9 cellular contexts compared by ENCODE assay signal in the genomic region with DNA sequence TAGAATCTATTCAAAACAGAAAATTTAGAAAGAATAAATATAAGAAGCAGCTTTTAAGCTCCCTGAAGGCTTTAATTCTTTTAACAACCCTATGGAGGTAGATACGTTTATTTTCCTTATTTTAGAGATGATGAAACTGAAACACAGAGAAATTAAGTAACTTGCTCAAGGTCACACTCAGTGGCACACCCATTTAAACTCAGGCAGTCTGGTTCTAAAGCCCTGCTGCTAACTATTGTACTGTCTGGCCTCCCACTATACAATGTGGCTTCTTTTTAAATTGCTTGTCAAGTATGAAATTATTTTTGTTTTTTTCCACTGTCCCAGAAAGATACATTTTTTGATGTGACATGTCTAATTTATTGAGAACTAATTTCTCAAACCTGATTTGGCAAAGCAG. TPM values are rescaled to one million over a fixed set of nuclear protein-coding genes. Genes with fewer than 3 reads are reported as not detected.
A peak's percentile ranks its signal among the peaks of the same experiment; 100 is the strongest.
DNase-seq lines count a peak whose midpoint lies in the region; ATAC-seq and TF ChIP-seq lines count a peak whose summit lies in the region.
"Had no signal": no experiment of that assay in that cellular context is flagged by ENCODE, and none has a peak within 500 bp of the region (broad histone marks: within the 10 kb centered on the region; RNA-seq: fewer than 3 reads in every experiment).

No MANE protein-coding gene starts in this region.

- no peak for TF ChIP-seq CTCF in AG04449 (IDR thresholded peaks at IDR 0.05; ENCODE audit: insufficient read depth, low read length, missing control alignments)
- no peak for TF ChIP-seq CTCF in HEK293 (tag by site-specific recombination; IDR thresholded peaks at IDR 0.05)

- H3K4me3 ChIP-seq in AG04449 (ENCODE audit: low read depth, low read length) = peak overlapping the region; percentile 97; the same call in 1 of the 2 replicates
- peak overlapping the region; percentile 80 for H3K4me3 ChIP-seq in HEK293 (ENCODE audit: low read depth, low read length)
- H3K4me3 ChIP-seq in mesenchymal stem cell (ENCODE audit: insufficient read depth in 1 of 2, low read depth in 1 of 2, low read length in 2 of 2) = peak overlapping the region in 1 of 2 experiments; percentile 88

- H3K4me1 ChIP-seq in HEK293 (ENCODE audit: control insufficient read depth, insufficient read depth, low read length) (peaks cover 10% of the 10 kb centered on the region), mesenchymal stem cell (ENCODE audit: control insufficient read depth, insufficient read depth, low read depth, low read length) (peaks cover 4% of the 10 kb centered on the region)

- H2AK5ac ChIP-seq in mesenchymal stem cell (ENCODE audit: low read length, severe bottlenecking) = no peak overlapping the region

- no peaks in the 10 kb centered on the region for H3K27me3 Mint-ChIP-seq in activated naive CD8-positive, alpha-beta T cell

- peak overlapping the region; percentile 83 for H3K27ac Mint-ChIP-seq in activated naive CD8-positive, alpha-beta T cell

- no peak overlapping the region; the same call in 1 of the 2 replicates for H3K27ac ChIP-seq in HEK293 (ENCODE audit: extremely low read depth, low read depth, low read length)
- H3K27ac ChIP-seq in mesenchymal stem cell (ENCODE audit: low read length, poor library complexity, severe bottlenecking) = no peak overlapping the region

- no peak overlapping the region for H3K4ac ChIP-seq in mesenchymal stem cell (ENCODE audit: low read depth in 1 of 2, low read length in 2 of 2)

- POLR2A ChIA-PET in AG04449 (lab: Yijun Ruan, JAX) (no interaction called here), HEK293 (lab: Yijun Ruan, JAX) (interaction anchor here (2.6 kb wide), 1 partner anchor 274 kb away, joined by 20 read pairs; no protein-coding TSS in a partner anchor)

- H2BK120ac ChIP-seq in mesenchymal stem cell (ENCODE audit: low read depth, low read length) = no peak overlapping the region

- H3K79me1 ChIP-seq in mesenchymal stem cell (replicated peaks; ENCODE audit: low read length, poor library complexity, severe bottlenecking) = peaks cover 5% of the 10 kb centered on the region

- H3K9me3 Mint-ChIP-seq in activated naive CD8-positive, alpha-beta T cell (ENCODE audit: low read depth) = no peaks in the 10 kb centered on the region

- no peak overlapping the region for H3K14ac ChIP-seq in mesenchymal stem cell (ENCODE audit: low read length in 2 of 2)

- no peak overlapping the region for H3K23ac ChIP-seq in mesenchymal stem cell (ENCODE audit: low read length in 2 of 2)

- no peak overlapping the region for H2BK15ac ChIP-seq in mesenchymal stem cell (ENCODE audit: low read depth, poor library complexity, severe bottlenecking)

- H3K4me3 Mint-ChIP-seq in activated naive CD8-positive, alpha-beta T cell = peak overlapping the region; percentile 92

- DNase-seq in AG04449 (ENCODE audit: low read depth, low spot score) (no peak), mesenchymal stem cell (peak; percentile 22), GM19240 (ENCODE audit: insufficient read length, low spot score) (no peak), NCI-H226 (no peak), NCI-H526 (lab: John Stamatoyannopoulos, UW) (no peak)
- DNase-seq: cerebellar nuclear complex had no signal

- H4K91ac ChIP-seq in mesenchymal stem cell (ENCODE audit: low read length) = no peak overlapping the region

- no peak overlapping the region for H2BK5ac ChIP-seq in mesenchymal stem cell (ENCODE audit: low read depth, low read length, poor library complexity, severe bottlenecking)

- no peak overlapping the region for H3K18ac ChIP-seq in mesenchymal stem cell (ENCODE audit: low read depth in 1 of 2, low read length in 2 of 2)

- no peak overlapping the region for H4K8ac ChIP-seq in mesenchymal stem cell (ENCODE audit: low read length)

- peaks cover 70% of the 10 kb centered on the region for H3K4me1 Mint-ChIP-seq in activated naive CD8-positive, alpha-beta T cell (ENCODE audit: low read depth)

- 100% methylated on average over 1 of the region's 1 CpG for WGBS in mesenchymal stem cell

- H2BK12ac ChIP-seq in mesenchymal stem cell (ENCODE audit: low read length in 2 of 2) = no peak overlapping the region

- H3K4me2 ChIP-seq in mesenchymal stem cell (ENCODE audit: low read length, poor library complexity, severe bottlenecking) = no peak overlapping the region

- H2AFZ ChIP-seq in mesenchymal stem cell (ENCODE audit: low read depth, low read length) = no peak overlapping the region

- no peaks in the 10 kb centered on the region for H3K27me3 ChIP-seq in mesenchymal stem cell (ENCODE audit: control insufficient read depth in 1 of 2, insufficient read depth in 1 of 2, low read length in 2 of 2)

- CTCF ChIA-PET in AG04449 (lab: Yijun Ruan, JAX) (interaction anchor here (1.1 to 4.4 kb wide), 3 partner anchors 15 to 32 kb away, joined by 3 to 15 read pairs (median 5); no protein-coding TSS in a partner anchor), HEK293 (lab: Yijun Ruan, JAX) (interaction anchor here (0.6 to 0.7 kb wide), 4 partner anchors 10 to 524 kb away, joined by 3 to 7 read pairs (median 3); no protein-coding TSS in a partner anchor)

- ATAC-seq in HG03439 (IDR thresholded peaks at IDR 0.05; ENCODE audit: unreplicated experiment) = no peak

- H3K36me3 ChIP-seq in HEK293 (ENCODE audit: control insufficient read depth in 2 of 2, insufficient read depth in 1 of 2, low read length in 2 of 2) (peaks cover 3 to 4% of the 10 kb centered on the region in 2 experiments; a peak in 2 of 3 replicates), mesenchymal stem cell (ENCODE audit: control insufficient read depth in 1 of 2, insufficient read depth in 2 of 2, low read depth in 1 of 2, low read length in 2 of 2) (peaks cover 0 to 16% of the 10 kb centered on the region in 2 experiments)

- H3K36me3 Mint-ChIP-seq in activated naive CD8-positive, alpha-beta T cell = peaks cover 16% of the 10 kb centered on the region

- no peaks in the 10 kb centered on the region for H3K9me3 ChIP-seq in HEK293 (ENCODE audit: control insufficient read depth, insufficient read depth, low read depth, low read length)
- H3K9me3 ChIP-seq in mesenchymal stem cell (ENCODE audit: control insufficient read depth, low read length) = no peaks in the 10 kb centered on the region

- H3K9ac ChIP-seq in mesenchymal stem cell (ENCODE audit: low read length) = peak overlapping the region; percentile 95

TF ChIP-seq in HEK293, 187 proteins besides CTCF, POLR2A, EP300 and RAD21:
- no peak for TF ChIP-seq ZNF24 (tag by site-specific recombination; IDR thresholded peaks at IDR 0.05)
- no peak for TF ChIP-seq ZBTB48 (tag by site-specific recombination; IDR thresholded peaks at IDR 0.05)
- TF ChIP-seq, protein P1, sequence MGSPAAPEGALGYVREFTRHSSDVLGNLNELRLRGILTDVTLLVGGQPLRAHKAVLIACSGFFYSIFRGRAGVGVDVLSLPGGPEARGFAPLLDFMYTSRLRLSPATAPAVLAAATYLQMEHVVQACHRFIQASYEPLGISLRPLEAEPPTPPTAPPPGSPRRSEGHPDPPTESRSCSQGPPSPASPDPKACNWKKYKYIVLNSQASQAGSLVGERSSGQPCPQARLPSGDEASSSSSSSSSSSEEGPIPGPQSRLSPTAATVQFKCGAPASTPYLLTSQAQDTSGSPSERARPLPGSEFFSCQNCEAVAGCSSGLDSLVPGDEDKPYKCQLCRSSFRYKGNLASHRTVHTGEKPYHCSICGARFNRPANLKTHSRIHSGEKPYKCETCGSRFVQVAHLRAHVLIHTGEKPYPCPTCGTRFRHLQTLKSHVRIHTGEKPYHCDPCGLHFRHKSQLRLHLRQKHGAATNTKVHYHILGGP (tag by site-specific recombination; IDR thresholded peaks at IDR 0.05) = no peak
- TF ChIP-seq, protein P2, sequence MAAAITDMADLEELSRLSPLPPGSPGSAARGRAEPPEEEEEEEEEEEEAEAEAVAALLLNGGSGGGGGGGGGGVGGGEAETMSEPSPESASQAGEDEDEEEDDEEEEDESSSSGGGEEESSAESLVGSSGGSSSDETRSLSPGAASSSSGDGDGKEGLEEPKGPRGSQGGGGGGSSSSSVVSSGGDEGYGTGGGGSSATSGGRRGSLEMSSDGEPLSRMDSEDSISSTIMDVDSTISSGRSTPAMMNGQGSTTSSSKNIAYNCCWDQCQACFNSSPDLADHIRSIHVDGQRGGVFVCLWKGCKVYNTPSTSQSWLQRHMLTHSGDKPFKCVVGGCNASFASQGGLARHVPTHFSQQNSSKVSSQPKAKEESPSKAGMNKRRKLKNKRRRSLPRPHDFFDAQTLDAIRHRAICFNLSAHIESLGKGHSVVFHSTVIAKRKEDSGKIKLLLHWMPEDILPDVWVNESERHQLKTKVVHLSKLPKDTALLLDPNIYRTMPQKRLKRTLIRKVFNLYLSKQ (tag by site-specific recombination; IDR thresholded peaks at IDR 0.05; ENCODE audit: borderline replicate concordance) = no peak
- no peak for TF ChIP-seq ZNF175 (tag by site-specific recombination; IDR thresholded peaks at IDR 0.05)

RNA-seq across cellular contexts. Expression of a gene that starts 55.7 kb away (rescaled TPM):
- polyA plus RNA-seq in mesenchymal stem cell (2013, experiment 1 of 2) = not detected
- polyA plus RNA-seq in mesenchymal stem cell (2013, experiment 2 of 2) = not detected
